Comparison of ENCODE assay signal across 1 cellular context in the genomic region with DNA sequence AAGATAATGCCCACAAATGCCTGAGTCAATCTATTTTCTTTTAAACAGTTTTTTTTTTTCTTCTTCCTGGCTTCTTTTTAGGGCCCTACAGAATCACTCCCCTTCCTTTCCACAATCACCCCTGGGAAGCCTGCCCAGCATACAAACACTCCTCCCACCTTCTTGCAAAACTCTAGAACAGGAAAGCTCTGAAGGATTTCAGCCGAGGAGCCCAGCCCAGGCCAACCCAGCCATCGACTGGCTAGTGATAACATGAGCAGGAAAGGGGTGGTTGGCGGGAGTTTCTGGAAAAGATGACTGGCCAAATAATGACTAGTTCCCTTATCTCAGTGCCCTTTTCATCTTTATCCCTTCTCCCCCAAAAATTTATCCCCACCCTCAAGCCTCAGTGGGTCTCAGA.
TF ChIP-seq lines count a peak whose summit lies in the region.

No MANE protein-coding gene starts in this region.

TF ChIP-seq in liver, 16 proteins besides CTCF, POLR2A, EP300 and RAD21 (continued from another document):
- peak; percentile 39 for TF ChIP-seq FOXA1 (IDR thresholded peaks at IDR 0.05)
- TF ChIP-seq HNF4G (IDR thresholded peaks at IDR 0.05) = no peak
- peak; percentile 75 to 78 for TF ChIP-seq JUND (IDR thresholded peaks at IDR 0.05)
- TF ChIP-seq EGR1 (IDR thresholded peaks at IDR 0.05; ENCODE audit: low read depth in 2 of 2) = no peak
- peak; percentile 15 for TF ChIP-seq SP1 (IDR thresholded peaks at IDR 0.05)
- no peak for TF ChIP-seq NR2F2 (IDR thresholded peaks at IDR 0.05)
- TF ChIP-seq HNF4A (conservative IDR thresholded peaks at IDR 0.05) = peak; percentile 39 to 41
- no peak for TF ChIP-seq TAF1 (conservative IDR thresholded peaks at IDR 0.05)
- TF ChIP-seq RXRA (IDR thresholded peaks at IDR 0.05) = peak; percentile 19 to 59
- TF ChIP-seq, protein P1, sequence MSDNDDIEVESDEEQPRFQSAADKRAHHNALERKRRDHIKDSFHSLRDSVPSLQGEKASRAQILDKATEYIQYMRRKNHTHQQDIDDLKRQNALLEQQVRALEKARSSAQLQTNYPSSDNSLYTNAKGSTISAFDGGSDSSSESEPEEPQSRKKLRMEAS (IDR thresholded peaks at IDR 0.05) = peak; percentile 19
- TF ChIP-seq, protein P2, sequence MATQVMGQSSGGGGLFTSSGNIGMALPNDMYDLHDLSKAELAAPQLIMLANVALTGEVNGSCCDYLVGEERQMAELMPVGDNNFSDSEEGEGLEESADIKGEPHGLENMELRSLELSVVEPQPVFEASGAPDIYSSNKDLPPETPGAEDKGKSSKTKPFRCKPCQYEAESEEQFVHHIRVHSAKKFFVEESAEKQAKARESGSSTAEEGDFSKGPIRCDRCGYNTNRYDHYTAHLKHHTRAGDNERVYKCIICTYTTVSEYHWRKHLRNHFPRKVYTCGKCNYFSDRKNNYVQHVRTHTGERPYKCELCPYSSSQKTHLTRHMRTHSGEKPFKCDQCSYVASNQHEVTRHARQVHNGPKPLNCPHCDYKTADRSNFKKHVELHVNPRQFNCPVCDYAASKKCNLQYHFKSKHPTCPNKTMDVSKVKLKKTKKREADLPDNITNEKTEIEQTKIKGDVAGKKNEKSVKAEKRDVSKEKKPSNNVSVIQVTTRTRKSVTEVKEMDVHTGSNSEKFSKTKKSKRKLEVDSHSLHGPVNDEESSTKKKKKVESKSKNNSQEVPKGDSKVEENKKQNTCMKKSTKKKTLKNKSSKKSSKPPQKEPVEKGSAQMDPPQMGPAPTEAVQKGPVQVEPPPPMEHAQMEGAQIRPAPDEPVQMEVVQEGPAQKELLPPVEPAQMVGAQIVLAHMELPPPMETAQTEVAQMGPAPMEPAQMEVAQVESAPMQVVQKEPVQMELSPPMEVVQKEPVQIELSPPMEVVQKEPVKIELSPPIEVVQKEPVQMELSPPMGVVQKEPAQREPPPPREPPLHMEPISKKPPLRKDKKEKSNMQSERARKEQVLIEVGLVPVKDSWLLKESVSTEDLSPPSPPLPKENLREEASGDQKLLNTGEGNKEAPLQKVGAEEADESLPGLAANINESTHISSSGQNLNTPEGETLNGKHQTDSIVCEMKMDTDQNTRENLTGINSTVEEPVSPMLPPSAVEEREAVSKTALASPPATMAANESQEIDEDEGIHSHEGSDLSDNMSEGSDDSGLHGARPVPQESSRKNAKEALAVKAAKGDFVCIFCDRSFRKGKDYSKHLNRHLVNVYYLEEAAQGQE (IDR thresholded peaks at IDR 0.05) = peak; percentile 19
- TF ChIP-seq YY1 (IDR thresholded peaks at IDR 0.05) = no peak
- TF ChIP-seq, protein P3, sequence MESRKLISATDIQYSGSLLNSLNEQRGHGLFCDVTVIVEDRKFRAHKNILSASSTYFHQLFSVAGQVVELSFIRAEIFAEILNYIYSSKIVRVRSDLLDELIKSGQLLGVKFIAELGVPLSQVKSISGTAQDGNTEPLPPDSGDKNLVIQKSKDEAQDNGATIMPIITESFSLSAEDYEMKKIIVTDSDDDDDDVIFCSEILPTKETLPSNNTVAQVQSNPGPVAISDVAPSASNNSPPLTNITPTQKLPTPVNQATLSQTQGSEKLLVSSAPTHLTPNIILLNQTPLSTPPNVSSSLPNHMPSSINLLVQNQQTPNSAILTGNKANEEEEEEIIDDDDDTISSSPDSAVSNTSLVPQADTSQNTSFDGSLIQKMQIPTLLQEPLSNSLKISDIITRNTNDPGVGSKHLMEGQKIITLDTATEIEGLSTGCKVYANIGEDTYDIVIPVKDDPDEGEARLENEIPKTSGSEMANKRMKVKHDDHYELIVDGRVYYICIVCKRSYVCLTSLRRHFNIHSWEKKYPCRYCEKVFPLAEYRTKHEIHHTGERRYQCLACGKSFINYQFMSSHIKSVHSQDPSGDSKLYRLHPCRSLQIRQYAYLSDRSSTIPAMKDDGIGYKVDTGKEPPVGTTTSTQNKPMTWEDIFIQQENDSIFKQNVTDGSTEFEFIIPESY (IDR thresholded peaks at IDR 0.05) = peak; percentile 29
